In the genomic region with DNA sequence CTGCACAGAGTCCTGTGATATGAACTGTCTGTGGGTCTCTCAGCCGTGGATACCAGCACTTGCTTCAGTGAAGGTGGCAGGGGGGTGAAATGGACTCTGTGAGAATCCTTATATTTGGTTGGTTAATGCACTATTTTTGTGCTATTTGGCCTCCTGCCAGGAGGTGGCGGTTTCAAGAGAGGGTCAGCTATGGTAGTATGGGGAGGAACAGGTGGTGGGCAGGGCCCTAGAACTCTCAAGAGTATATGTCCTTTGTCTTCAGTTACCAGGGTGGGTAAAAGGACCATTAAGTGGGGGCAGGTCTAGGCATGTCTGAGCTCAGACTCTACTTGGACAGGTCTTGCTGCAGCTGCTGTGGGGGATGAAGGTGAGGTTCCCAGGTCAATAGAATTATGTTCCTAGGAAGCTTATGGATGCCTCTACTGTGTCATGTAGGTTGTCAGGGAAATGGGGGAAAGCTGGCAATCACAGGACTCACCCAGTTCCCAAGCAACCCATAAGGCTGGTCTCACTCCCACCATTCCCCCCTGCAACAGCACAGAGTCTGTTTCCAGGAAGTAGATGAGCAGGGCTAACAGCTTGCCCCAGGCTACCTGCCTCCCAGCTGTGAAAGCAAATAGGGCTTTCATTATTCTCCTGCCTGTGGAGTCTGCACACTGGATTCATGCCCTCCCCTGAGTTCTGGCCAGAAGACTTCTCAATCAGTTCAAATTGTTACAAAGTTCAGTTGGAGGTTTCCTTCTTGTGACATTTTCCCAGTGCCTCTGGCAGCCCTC, we compare ENCODE assay signal across 16 cellular contexts. TPM values are rescaled to one million over a fixed set of nuclear protein-coding genes. Genes with fewer than 3 reads are reported as not detected.
A peak's percentile ranks its signal among the peaks of the same experiment; 100 is the strongest.
DNase-seq lines count a peak whose midpoint lies in the region; TF ChIP-seq lines count a peak whose summit lies in the region.
"Had no signal": no experiment of that assay in that cellular context is flagged by ENCODE, and none has a peak within 500 bp of the region (broad histone marks: within the 10 kb centered on the region; RNA-seq: fewer than 3 reads in every experiment).

No MANE protein-coding gene starts in this region.

- no peaks in the 10 kb centered on the region for H3K27me3 ChIP-seq in mammary epithelial cell (ENCODE audit: insufficient read depth, low read length)
- H3K27me3 ChIP-seq: right atrium auricular region had no signal

- no peaks in the 10 kb centered on the region for H4K20me1 ChIP-seq in mammary epithelial cell (ENCODE audit: insufficient read depth, low read length)

- H3K9ac ChIP-seq in mammary epithelial cell (ENCODE audit: insufficient read depth, low read length), result no peak overlapping the region

- no TSS peak for BruUV-seq in mammary epithelial cell (replicated peaks; lab: Mats Ljungman, UMichigan)

- TF ChIP-seq CTCF in mammary epithelial cell (conservative IDR thresholded peaks at IDR 0.05 in 1 of 2, IDR thresholded peaks at IDR 0.05 in 1 of 2; ENCODE audit: extremely low read depth in 1 of 2, insufficient read depth in 1 of 2, low read depth in 1 of 2, low read length in 2 of 2), result no peak
- no peak for TF ChIP-seq CTCF in endothelial cell (IDR thresholded peaks at IDR 0.05; ENCODE audit: unreplicated experiment)

- dilution Hi-C loops in mammary epithelial cell (cut with HindIII; ENCODE audit: low sequenced_read_pairs), result no loop called here

- intact Hi-C loops in mammary epithelial cell (cut with micrococcal nuclease), result no loop called here

- no peaks in the 10 kb centered on the region for H3K79me2 ChIP-seq in mammary epithelial cell (ENCODE audit: insufficient read depth, low read length)

- peaks cover 8% of the 10 kb centered on the region for H3K4me1 ChIP-seq in mammary epithelial cell (ENCODE audit: insufficient read depth, low read length)
- H3K4me1 ChIP-seq: right atrium auricular region had no signal

- CTCF ChIA-PET in mammary epithelial cell (lab: Charles Lee; ENCODE audit: low non-redundant PET), result no interaction called here

- no peak overlapping the region for H3K4me3 Mint-ChIP-seq in endothelial cell (ENCODE audit: unreplicated experiment)
- H3K4me3 Mint-ChIP-seq: activated CD8-positive, alpha-beta memory T cell treated with anti-CD3 and anti-CD28 coated beads, Interleukin-2, amount 10 ng/mL, durations not matched to agents 7 days and 5 days; IgD-negative memory B cell had no signal

- H3K27ac Mint-ChIP-seq in endothelial cell (ENCODE audit: unreplicated experiment), result no peak overlapping the region
- H3K27ac Mint-ChIP-seq: activated CD8-positive, alpha-beta memory T cell treated with anti-CD3 and anti-CD28 coated beads, Interleukin-2, amount 10 ng/mL, durations not matched to agents 7 days and 5 days; IgD-negative memory B cell had no signal

- H3K9me3 Mint-ChIP-seq in endothelial cell (ENCODE audit: unreplicated experiment), result no peaks in the 10 kb centered on the region

- H3K36me3 ChIP-seq in mammary epithelial cell (ENCODE audit: insufficient read depth, low read length), result no peaks in the 10 kb centered on the region
- H3K36me3 ChIP-seq: right atrium auricular region had no signal

- H3K4me3 ChIP-seq in mammary epithelial cell (replicated peaks in 1 of 3; ENCODE audit: insufficient read depth in 1 of 3, low read depth in 2 of 3, low read length in 3 of 3), result no peak overlapping the region
- H3K4me3 ChIP-seq: mucosa of descending colon, right atrium auricular region had no signal

- no peak overlapping the region for H3K4me2 ChIP-seq in mammary epithelial cell (ENCODE audit: insufficient read depth, low read depth, low read length)

- H3K9me3 ChIP-seq in mammary epithelial cell (replicated peaks; ENCODE audit: insufficient read depth, low read length), result peaks cover 5% of the 10 kb centered on the region

- H3K27ac ChIP-seq in mammary epithelial cell (ENCODE audit: insufficient read depth, low read depth, low read length), result no peak overlapping the region
- H3K27ac ChIP-seq: right atrium auricular region had no signal

- H3K4me1 Mint-ChIP-seq in endothelial cell (ENCODE audit: unreplicated experiment), result no peaks in the 10 kb centered on the region
- H3K4me1 Mint-ChIP-seq: activated CD8-positive, alpha-beta memory T cell treated with anti-CD3 and anti-CD28 coated beads, Interleukin-2, amount 10 ng/mL, durations not matched to agents 7 days and 5 days; IgD-negative memory B cell had no signal

- WGBS in mammary epithelial cell (ENCODE audit: low coverage, missing lambda C conversion rate), result 25% methylated on average over 2 of the region's 2 CpGs

- H3K36me3 Mint-ChIP-seq in endothelial cell (ENCODE audit: low read depth, unreplicated experiment), result peaks cover 4% of the 10 kb centered on the region
- H3K36me3 Mint-ChIP-seq: activated CD8-positive, alpha-beta memory T cell treated with anti-CD3 and anti-CD28 coated beads, Interleukin-2, amount 10 ng/mL, durations not matched to agents 7 days and 5 days; IgD-negative memory B cell had no signal

- H2AFZ ChIP-seq in mammary epithelial cell (ENCODE audit: low read depth, low read length), result peak overlapping the region; percentile 83

- peak; percentile 98 for DNase-seq in DMS153 (lab: John Stamatoyannopoulos, UW)
- peak; percentile 13 for DNase-seq in KBM-7
- DNase-seq in NCI-H345 treated with DMSO at 0.1 percent for 48 hours (lab: John Stamatoyannopoulos, UW; ENCODE audit: unreplicated experiment), result peak; percentile 88
- DNase-seq in mammary epithelial cell, result peak; percentile 38
- no peak for DNase-seq in NCI-H2029 (lab: John Stamatoyannopoulos, UW)
- DNase-seq in stimulated activated CD8-positive, alpha-beta memory T cell treated with anti-CD3 and anti-CD28 coated beads, Interleukin-4, amount 100 ng/mL, for 48 hours, result no peak
- DNase-seq in endothelial cell (ENCODE audit: low spot score), result no peak
- DNase-seq in GDM1 (lab: John Stamatoyannopoulos, UW), result no peak
- DNase-seq: activated CD8-positive, alpha-beta memory T cell treated with anti-CD3 and anti-CD28 coated beads, Interleukin-2, amount 10 ng/mL, durations not matched to agents 7 days and 5 days; activated effector memory CD4-positive, alpha-beta T cell treated with anti-CD3 and anti-CD28 coated beads, Interleukin-2, amount 50 U/mL, for 16 hours; mucosa of descending colon; NCI-H1092 treated with DMSO at 0.1 percent for 48 hours; occipital lobe; T-helper 2 cell had no signal

- no peaks in the 10 kb centered on the region for H3K27me3 Mint-ChIP-seq in endothelial cell (ENCODE audit: unreplicated experiment)

- in situ Hi-C loops in KBM-7 (cut with MboI; ENCODE audit: low pct_unique_long_range_greater_than_20kb, low sequenced_read_pairs), result no loop called here
- in situ Hi-C loops in mammary epithelial cell (cut with MboI; ENCODE audit: low sequenced_read_pairs in 2 of 2), result no loop called here

RNA-seq across cellular contexts. Expression of a gene that starts 56.8 kb away (rescaled TPM):
- 10 to 100 TPM; 17.2 to 18.0 TPM for total RNA-seq in mammary epithelial cell
- polyA plus RNA-seq in mammary epithelial cell, result 3.6 TPM
- polyA minus RNA-seq in mammary epithelial cell, result 13.6 TPM
- 42.4 TPM for total RNA-seq in endothelial cell (ENCODE audit: unreplicated experiment)

Comparison
In these comparisons a context has a peak if more than half of its experiments do, and no peak if none do; other contexts are left out.
1. DNase-seq: peak in DMS153 (single experiment), KBM-7 (single experiment), NCI-H345 treated with DMSO at 0.1 percent for 48 hours (single experiment) and mammary epithelial cell (single experiment); none in NCI-H2029 (single experiment), stimulated activated CD8-positive, alpha-beta memory T cell treated with anti-CD3 and anti-CD28 coated beads, Interleukin-4, amount 100 ng/mL, for 48 hours (single experiment), endothelial cell (single experiment) and GDM1 (single experiment).